Comparison of ENCODE assay signal across 8 cellular contexts in the genomic region with DNA sequence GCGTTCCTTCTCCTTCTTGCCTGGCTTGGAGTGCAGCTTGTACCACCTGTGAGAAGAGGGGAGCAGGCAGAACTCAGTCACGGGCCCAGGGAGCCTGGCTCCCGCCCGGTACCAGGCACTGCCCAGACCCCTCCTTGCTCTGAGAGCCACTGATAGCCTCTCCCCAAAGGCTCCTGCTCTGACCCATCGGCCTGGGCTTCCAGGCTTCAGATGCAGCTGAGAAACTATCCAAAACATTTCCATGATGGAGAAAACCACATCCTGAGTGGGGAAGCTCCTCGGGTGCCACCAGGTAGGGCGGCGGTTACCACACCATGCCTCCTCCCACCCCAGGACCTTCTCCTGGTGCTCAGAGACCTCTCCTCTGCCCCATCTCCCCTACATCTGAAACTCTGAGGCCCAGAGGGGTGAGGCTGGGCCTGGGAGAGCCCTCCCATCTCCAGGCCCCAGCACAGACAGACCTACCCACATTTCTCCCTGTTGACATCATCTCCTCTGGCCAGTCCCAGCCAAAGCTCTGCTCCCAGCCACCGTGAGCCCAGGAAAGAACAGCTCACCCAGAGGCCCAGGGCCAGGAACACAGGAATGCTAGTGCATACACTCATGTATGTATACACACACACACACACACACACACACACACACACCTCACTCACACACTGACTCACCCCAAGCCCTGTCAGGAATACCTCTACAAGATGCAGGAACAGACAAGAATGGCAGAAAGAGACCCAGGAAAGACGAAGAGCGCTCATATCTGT. TPM values are rescaled to one million over a fixed set of nuclear protein-coding genes. Genes with fewer than 3 reads are reported as not detected.
DNase-seq lines count a peak whose midpoint lies in the region; ATAC-seq and TF ChIP-seq lines count a peak whose summit lies in the region.
"Had no signal": no experiment of that assay in that cellular context is flagged by ENCODE, and none has a peak within 500 bp of the region (broad histone marks: within the 10 kb centered on the region; RNA-seq: fewer than 3 reads in every experiment).

No MANE protein-coding gene starts in this region.

- H3K27ac ChIP-seq in mesendoderm (ENCODE audit: low read depth, low read length) (no peak overlapping the region), vagina (peak overlapping the region; percentile 65)

- H3K56ac ChIP-seq in mesendoderm (ENCODE audit: low read length): no peak overlapping the region

- H2BK120ac ChIP-seq in mesendoderm (ENCODE audit: low read depth, low read length): no peak overlapping the region

- H3K27me3 ChIP-seq in mesendoderm (ENCODE audit: insufficient read depth, low read length, poor library complexity) (no peaks in the 10 kb centered on the region), vagina (no peaks in the 10 kb centered on the region)

- H3K9ac ChIP-seq in mesendoderm (ENCODE audit: low read length): no peak overlapping the region

- no peaks in the 10 kb centered on the region for H3K79me2 ChIP-seq in mesendoderm (ENCODE audit: control insufficient read depth, insufficient read depth, low read length)

- intact Hi-C loops in vagina (cut with DNase I): no loop called here

- WGBS in mesendoderm (ENCODE audit: extremely low coverage, insufficient coverage, low lambda C conversion rate): no CpG with 5 or more reads among the region's 11 CpGs

- H3K4me3 ChIP-seq in mesendoderm (ENCODE audit: low read length): no peak overlapping the region
- no peak overlapping the region for H3K4me3 ChIP-seq in vagina

- no peak overlapping the region for H4K8ac ChIP-seq in mesendoderm (ENCODE audit: low read depth, low read length)

- H3K36me3 ChIP-seq in mesendoderm (ENCODE audit: control insufficient read depth, insufficient read depth, low read length) (no peaks in the 10 kb centered on the region), vagina (peaks cover 0 to 8% of the 10 kb centered on the region in 2 donors)

- no peak overlapping the region for H3K4me2 ChIP-seq in mesendoderm (ENCODE audit: low read length)

- DNase-seq in LHCN-M2 (ENCODE audit: low read depth): peak; percentile 93
- DNase-seq in dermis blood vessel endothelial cell: peak; percentile 85
- DNase-seq in mesendoderm: peak; percentile 93
- no peak for DNase-seq in vagina (ENCODE audit: extremely low spot score in 2 of 2)
- DNase-seq in stimulated activated CD8-positive, alpha-beta memory T cell treated with anti-CD3 and anti-CD28 coated beads, Interleukin-4, amount 100 ng/mL, for 48 hours: no peak
- DNase-seq in NOMO-1 treated with dmso at 0.1 percent for 144 hours (lab: John Stamatoyannopoulos, UW; ENCODE audit: unreplicated experiment): no peak
- DNase-seq: nucleus accumbens had no signal

- no peak overlapping the region for H3K23ac ChIP-seq in mesendoderm (ENCODE audit: low read length)

- H2AK5ac ChIP-seq in mesendoderm (ENCODE audit: low read length): no peak overlapping the region

- H3K9me3 ChIP-seq in vagina: no peaks in the 10 kb centered on the region

- TF ChIP-seq CTCF in vagina (IDR thresholded peaks at IDR 0.05): no peak

- H4K5ac ChIP-seq in mesendoderm (ENCODE audit: low read length): no peak overlapping the region

- H2BK15ac ChIP-seq in mesendoderm (replicated peaks; ENCODE audit: low read depth): no peak overlapping the region

- no peak overlapping the region for H2BK5ac ChIP-seq in mesendoderm (ENCODE audit: low read length)

- no peaks in the 10 kb centered on the region for H3K4me1 ChIP-seq in mesendoderm (ENCODE audit: control insufficient read depth, low read depth, low read length)
- H3K4me1 ChIP-seq in vagina: peaks cover 75% of the 10 kb centered on the region

- no peak overlapping the region for H3K18ac ChIP-seq in mesendoderm (ENCODE audit: low read length)

- H3K4ac ChIP-seq in mesendoderm (ENCODE audit: low read depth, low read length): no peak overlapping the region

- no peak for TF ChIP-seq POLR2A in vagina (IDR thresholded peaks at IDR 0.05)

- ATAC-seq in HG03439 (IDR thresholded peaks at IDR 0.05; ENCODE audit: unreplicated experiment): no peak

- H3K79me1 ChIP-seq in mesendoderm (ENCODE audit: low read length): peaks cover 2% of the 10 kb centered on the region

RNA-seq across cellular contexts. Expression of gene SFXN5, which starts 17.9 kb away (rescaled TPM):
- total RNA-seq in LHCN-M2 (2014; rRNA removed): 12.9 and 13.0 TPM in 2 replicates
- 5.7 TPM for polyA plus RNA-seq in LHCN-M2 (2012)
- 16.3 and 16.5 TPM in 2 replicates for total RNA-seq in dermis blood vessel endothelial cell
- 20.2 TPM for polyA plus RNA-seq in mesendoderm (2013, experiment 1 of 2)
- polyA plus RNA-seq in mesendoderm (2013, experiment 2 of 2): 18.2 TPM
- 9.8 TPM for total RNA-seq in vagina

RNA-seq across cellular contexts. Expression of gene RAB11FIP5, which starts 23.3 kb away (rescaled TPM):
- total RNA-seq in LHCN-M2 (2014; rRNA removed): 31.0 and 33.7 TPM in 2 replicates
- polyA plus RNA-seq in LHCN-M2 (2012): 51.1 TPM
- total RNA-seq in dermis blood vessel endothelial cell: 66.0 and 103 TPM in 2 replicates
- polyA plus RNA-seq in mesendoderm (2013, experiment 1 of 2): 4.4 TPM
- polyA plus RNA-seq in mesendoderm (2013, experiment 2 of 2): 4.5 TPM
- 33.1 TPM for total RNA-seq in vagina

Comparison
In these comparisons a context has a peak if more than half of its experiments do, and no peak if none do; other contexts are left out.
1. DNase-seq: peak in LHCN-M2 (single experiment), dermis blood vessel endothelial cell (single experiment) and mesendoderm (single experiment); none in vagina (0 of 2), stimulated activated CD8-positive, alpha-beta memory T cell treated with anti-CD3 and anti-CD28 coated beads, Interleukin-4, amount 100 ng/mL, for 48 hours (single experiment) and NOMO-1 treated with dmso at 0.1 percent for 144 hours (single experiment).